ENCODE assay signal across 8 cellular contexts in the genomic region with DNA sequence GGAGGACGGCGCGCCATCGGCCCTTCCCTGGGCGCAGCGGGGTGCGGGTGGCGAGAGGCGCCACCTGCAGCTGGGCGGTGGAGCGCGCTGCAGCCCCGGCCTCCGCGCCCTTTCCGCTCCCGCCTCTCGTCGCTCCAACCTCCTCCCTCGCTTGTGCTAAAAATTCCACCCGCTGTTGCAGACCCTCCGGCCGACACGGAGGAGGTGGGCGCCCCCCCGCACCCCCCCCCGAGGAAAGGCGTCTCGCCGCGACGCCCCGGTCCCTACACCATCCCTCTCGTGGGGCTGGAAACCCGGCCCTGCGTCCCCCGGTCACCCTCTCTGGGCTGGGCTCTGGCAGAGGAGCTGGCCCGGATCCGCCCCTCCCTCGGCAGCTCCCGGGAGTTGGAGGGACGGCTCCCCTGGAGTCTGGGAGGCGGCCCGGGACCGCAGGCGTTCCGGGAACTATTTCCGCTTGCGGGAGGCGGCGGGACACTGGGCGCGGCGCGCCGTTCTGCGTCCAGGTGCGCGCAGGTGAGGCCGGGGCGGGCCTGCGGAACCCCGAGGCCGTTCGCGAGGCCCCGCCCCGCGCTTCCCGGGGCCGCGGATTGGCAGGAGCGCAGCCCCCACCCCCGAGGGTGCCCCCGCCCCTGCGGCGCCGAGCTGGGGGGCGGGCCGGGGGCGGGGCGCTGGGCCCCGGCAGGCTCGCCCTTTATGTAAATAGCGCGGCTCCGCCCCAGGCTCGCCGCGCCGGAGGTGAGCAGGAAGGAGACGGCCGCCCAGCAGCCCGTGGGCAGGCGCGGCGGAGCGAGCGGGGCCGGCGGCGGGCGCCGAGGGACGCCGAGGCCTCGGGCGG. TPM values are rescaled to one million over a fixed set of nuclear protein-coding genes. Genes with fewer than 3 reads are reported as not detected.
DNase-seq lines count a peak whose midpoint lies in the region; ATAC-seq and TF ChIP-seq lines count a peak whose summit lies in the region.

A gene with protein sequence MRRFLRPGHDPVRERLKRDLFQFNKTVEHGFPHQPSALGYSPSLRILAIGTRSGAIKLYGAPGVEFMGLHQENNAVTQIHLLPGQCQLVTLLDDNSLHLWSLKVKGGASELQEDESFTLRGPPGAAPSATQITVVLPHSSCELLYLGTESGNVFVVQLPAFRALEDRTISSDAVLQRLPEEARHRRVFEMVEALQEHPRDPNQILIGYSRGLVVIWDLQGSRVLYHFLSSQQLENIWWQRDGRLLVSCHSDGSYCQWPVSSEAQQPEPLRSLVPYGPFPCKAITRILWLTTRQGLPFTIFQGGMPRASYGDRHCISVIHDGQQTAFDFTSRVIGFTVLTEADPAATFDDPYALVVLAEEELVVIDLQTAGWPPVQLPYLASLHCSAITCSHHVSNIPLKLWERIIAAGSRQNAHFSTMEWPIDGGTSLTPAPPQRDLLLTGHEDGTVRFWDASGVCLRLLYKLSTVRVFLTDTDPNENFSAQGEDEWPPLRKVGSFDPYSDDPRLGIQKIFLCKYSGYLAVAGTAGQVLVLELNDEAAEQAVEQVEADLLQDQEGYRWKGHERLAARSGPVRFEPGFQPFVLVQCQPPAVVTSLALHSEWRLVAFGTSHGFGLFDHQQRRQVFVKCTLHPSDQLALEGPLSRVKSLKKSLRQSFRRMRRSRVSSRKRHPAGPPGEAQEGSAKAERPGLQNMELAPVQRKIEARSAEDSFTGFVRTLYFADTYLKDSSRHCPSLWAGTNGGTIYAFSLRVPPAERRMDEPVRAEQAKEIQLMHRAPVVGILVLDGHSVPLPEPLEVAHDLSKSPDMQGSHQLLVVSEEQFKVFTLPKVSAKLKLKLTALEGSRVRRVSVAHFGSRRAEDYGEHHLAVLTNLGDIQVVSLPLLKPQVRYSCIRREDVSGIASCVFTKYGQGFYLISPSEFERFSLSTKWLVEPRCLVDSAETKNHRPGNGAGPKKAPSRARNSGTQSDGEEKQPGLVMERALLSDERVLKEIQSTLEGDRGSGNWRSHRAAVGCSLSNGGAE (plus strand): TSS at position 727 of the 835 bp plus-strand sequence. CDS start 17,730 bp downstream, outside the sequence.

- no peaks in the 10 kb centered on the region for H3K36me3 ChIP-seq in neutrophil
- no peaks in the 10 kb centered on the region for H3K36me3 ChIP-seq in thoracic aorta

- peak; percentile 42 for TF ChIP-seq CTCF in fibroblast of villous mesenchyme (IDR thresholded peaks at IDR 0.05; ENCODE audit: insufficient read depth, low read depth, low read length)
- TF ChIP-seq CTCF in neutrophil (IDR thresholded peaks at IDR 0.05): peak; percentile 38
- peak; percentile 34 for TF ChIP-seq CTCF in thoracic aorta (IDR thresholded peaks at IDR 0.05)

- peaks cover 49% of the 10 kb centered on the region for H3K27me3 ChIP-seq in neutrophil
- no peaks in the 10 kb centered on the region for H3K27me3 ChIP-seq in thoracic aorta (replicated peaks; ENCODE audit: insufficient read depth)

- H3K9me3 ChIP-seq in neutrophil: no peaks in the 10 kb centered on the region
- no peaks in the 10 kb centered on the region for H3K9me3 ChIP-seq in thoracic aorta

- peak; percentile 73 for ATAC-seq in GM21528 (IDR thresholded peaks at IDR 0.05; ENCODE audit: low FRiP score, unreplicated experiment)
- peak; percentile 48 for ATAC-seq in thoracic aorta (ENCODE audit: insufficient number of reproducible peaks, low FRiP score, low read depth)

- peak within 1 kb of the TSS; percentile 64 for H3K4me3 ChIP-seq in fibroblast of villous mesenchyme (ENCODE audit: low read depth, low read length)
- peak within 1 kb of the TSS; percentile 64 to 75 for H3K4me3 ChIP-seq in neutrophil (ENCODE audit: low read depth in 1 of 2, low read length in 1 of 2)
- peak within 1 kb of the TSS; percentile 81 for H3K4me3 ChIP-seq in thoracic aorta

- peak within 1 kb of the TSS; percentile 43 for H3K27ac ChIP-seq in neutrophil
- peak within 1 kb of the TSS; percentile 8 to 23 for H3K27ac ChIP-seq in thoracic aorta

- H3K4me1 ChIP-seq in neutrophil (ENCODE audit: control insufficient read depth in 1 of 2, insufficient read depth in 1 of 2, low read depth in 1 of 2, low read length in 1 of 2) (peaks cover 17 to 19% of the 10 kb centered on the region in 2 experiments), thoracic aorta (ENCODE audit: control insufficient read depth in 1 of 2, low read depth in 2 of 2) (peaks cover 8 to 22% of the 10 kb centered on the region in 2 donors)

- in situ Hi-C loops in KBM-7 (cut with MboI; ENCODE audit: low pct_unique_long_range_greater_than_20kb, low sequenced_read_pairs): no loop called here

- DNase-seq in D341Med (ENCODE audit: low spot score) (peak; percentile 99), KBM-7 (peak; percentile 88), RKO (ENCODE audit: low spot score) (peak; percentile 84), fibroblast of villous mesenchyme (ENCODE audit: low read depth) (peak; percentile 60), thoracic aorta (ENCODE audit: low spot score) (no peak)
- peak; percentile 67 to 79 for DNase-seq in activated T-helper 1 cell treated with anti-CD3 and anti-CD28 coated beads, Interleukin-2, amount 50 U/mL, for 16 hours (ENCODE audit: low read depth in 1 of 2, low spot score in 1 of 2)

RNA-seq across cellular contexts. Expression of the gene that starts here (rescaled TPM):
- 0.32 and 2.2 TPM in 2 replicates for total RNA-seq in fibroblast of villous mesenchyme
- 10 to 100 TPM in 1 of 2 donors, 1 to 10 TPM in 1; 6.4 to 20.0 TPM for total RNA-seq in thoracic aorta
